Comparison of ENCODE assay signal across 26 cellular contexts in genomic region chr14:97536421-97536820, GRCh38.
DNase-seq lines count a peak whose midpoint lies in the region; ATAC-seq, FAIRE-seq and TF ChIP-seq lines count a peak whose summit lies in the region.
"Had no signal": no experiment of that assay in that cellular context is flagged by ENCODE, and none has a peak within 500 bp of the region (broad histone marks: within the 10 kb centered on the region; RNA-seq: fewer than 3 reads in every experiment).

No MANE protein-coding gene starts in this region.

- H3K4me3 Mint-ChIP-seq in activated naive CD4-positive, alpha-beta T cell treated with anti-CD3 and anti-CD28 coated beads for 36 hours = no peak overlapping the region
- H3K4me3 Mint-ChIP-seq: CD14-positive monocyte; CD4-positive, alpha-beta memory T cell; CD4-positive, CD25-positive, alpha-beta regulatory T cell; CD8-positive, alpha-beta memory T cell had no signal

- H3K4me2 ChIP-seq in H1 (ENCODE audit: insufficient read depth in 1 of 2, low read depth in 2 of 2, low read length in 2 of 2) = no peak overlapping the region
- H3K4me2 ChIP-seq: BLaER1 had no signal

- H3K56ac ChIP-seq in H1 (replicated peaks; ENCODE audit: insufficient read length, low read depth, low read length) = no peak overlapping the region

- H3K79me1 ChIP-seq in H1 (ENCODE audit: low read depth, low read length) = no peaks in the 10 kb centered on the region

- POLR2A ChIA-PET in H1 (lab: Charles Lee; ENCODE audit: partially characterized antibody) = no interaction called here

- intact Hi-C loops in pancreas (cut with DNase I) = no loop called here
- intact Hi-C loops in activated naive CD4-positive, alpha-beta T cell treated with anti-CD3 and anti-CD28 coated beads for 36 hours (cut with micrococcal nuclease) = no loop called here

- TF ChIP-seq CTCF in coronary artery (IDR thresholded peaks at IDR 0.05) = no peak
- no peak for TF ChIP-seq CTCF in H1 (IDR thresholded peaks at IDR 0.05; ENCODE audit: control extremely low read depth in 1 of 3, insufficient read depth in 1 of 3, low read depth in 1 of 3, low read length in 3 of 3)
- TF ChIP-seq CTCF in pancreas (IDR thresholded peaks at IDR 0.05) = no peak

- CTCF ChIA-PET in H1 (lab: Charles Lee; ENCODE audit: partially characterized antibody) = interaction anchor here (0.7 kb wide), 1 partner anchor 70 kb away, joined by 3 read pairs; no protein-coding TSS in a partner anchor
- CTCF ChIA-PET in activated naive CD4-positive, alpha-beta T cell treated with anti-CD3 and anti-CD28 coated beads for 36 hours (lab: Charles Lee) = no interaction called here

- H3K27me3 ChIP-seq in H1 (replicated peaks in 1 of 4; ENCODE audit: control insufficient read depth in 3 of 4, extremely low read depth in 1 of 4, insufficient read depth in 3 of 4, low read length in 3 of 4) (no peaks in the 10 kb centered on the region), pancreas (no peaks in the 10 kb centered on the region)
- H3K27me3 ChIP-seq: BE2C, BLaER1 had no signal

- H3K4me3 ChIP-seq in coronary artery = no peak overlapping the region
- no peak overlapping the region for H3K4me3 ChIP-seq in H1 (ENCODE audit: extremely low read depth in 1 of 4, insufficient read depth in 2 of 4, low read depth in 3 of 4, low read length in 4 of 4)
- H3K4me3 ChIP-seq in pancreas = no peak overlapping the region
- H3K4me3 ChIP-seq: BLaER1, GM12878 had no signal

- TF ChIP-seq RAD21 in H1 (IDR thresholded peaks at IDR 0.05 in 1 of 2, conservative IDR thresholded peaks at IDR 0.05 in 1 of 2; ENCODE audit: low read depth in 2 of 2, low read length in 2 of 2) = no peak

- H2AK5ac ChIP-seq in H1 (ENCODE audit: low read depth, low read length) = no peak overlapping the region

- no peak overlapping the region for H2BK15ac ChIP-seq in H1 (ENCODE audit: low read length)

- H3K79me2 ChIP-seq in H1 (ENCODE audit: control insufficient read depth in 1 of 2, insufficient read depth in 2 of 2, low read length in 2 of 2) = no peaks in the 10 kb centered on the region

- no peaks in the 10 kb centered on the region for H3K9me3 Mint-ChIP-seq in activated naive CD4-positive, alpha-beta T cell treated with anti-CD3 and anti-CD28 coated beads for 36 hours
- H3K9me3 Mint-ChIP-seq: CD8-positive, alpha-beta memory T cell had no signal

- no peak for TF ChIP-seq EP300 in H1 (IDR thresholded peaks at IDR 0.05; ENCODE audit: borderline replicate concordance in 1 of 2, low read depth in 2 of 2, low read length in 2 of 2)

- no peaks in the 10 kb centered on the region for H4K20me1 ChIP-seq in H1 (replicated peaks in 1 of 2; ENCODE audit: control insufficient read depth in 1 of 2, insufficient read depth in 2 of 2, low read length in 2 of 2)
- H4K20me1 ChIP-seq: BLaER1 had no signal

- peak; percentile 29 for DNase-seq in coronary artery (ENCODE audit: low spot score)
- no peak for DNase-seq in H1 (ENCODE audit: low read depth in 1 of 2, low spot score in 2 of 2)
- DNase-seq in putamen (ENCODE audit: low spot score) = peak; percentile 73
- DNase-seq in pancreas = no peak
- DNase-seq in activated naive CD4-positive, alpha-beta T cell treated with anti-CD3 and anti-CD28 coated beads for 36 hours = no peak
- DNase-seq: 8988T; ACHN; BE2C; C1 segment of cervical spinal cord; CD4-positive, alpha-beta memory T cell; CD4-positive, CD25-positive, alpha-beta regulatory T cell; CD8-positive, alpha-beta memory T cell; COR-L47; DMS 273 treated with DMSO at 0.1 percent for 48 hours; DMS153; DMS53; DMS79; DND-41; EL; GDM1 had no signal

- H3K23me2 ChIP-seq in H1 (ENCODE audit: low read depth, low read length) = no peaks in the 10 kb centered on the region

- H3K27ac ChIP-seq in coronary artery (no peak overlapping the region), H1 (ENCODE audit: low read depth, low read length) (no peak overlapping the region), pancreas (no peak overlapping the region)
- H3K27ac ChIP-seq: BLaER1 had no signal

- no peak for FAIRE-seq in H1 (lab: Jason Lieb, UNC)
- FAIRE-seq in pancreas (lab: Jason Lieb, UNC) = no peak
- FAIRE-seq: A204.1, GM12878, GM12892, GM18507 had no signal

- no peak overlapping the region for H2BK5ac ChIP-seq in H1 (ENCODE audit: low read depth, low read length)

- no peak overlapping the region for H3K9ac ChIP-seq in H1 (replicated peaks in 1 of 4; ENCODE audit: extremely low read depth in 1 of 4, low read depth in 3 of 4, low read length in 3 of 4)
- H3K9ac ChIP-seq: BLaER1 had no signal

- H3K4ac ChIP-seq in H1 (replicated peaks; ENCODE audit: insufficient read length, low read depth, low read length) = no peak overlapping the region

- no peak overlapping the region for H3K18ac ChIP-seq in H1 (ENCODE audit: extremely low read depth, low read length)

- no peak overlapping the region for H2BK120ac ChIP-seq in H1 (replicated peaks; ENCODE audit: low read depth, low read length)

- WGBS in H1 (ENCODE audit: extremely low coverage in 1 of 2, insufficient coverage in 1 of 2, insufficient read length in 1 of 2, insufficient replicate concordance in 2 of 2, low coverage in 1 of 2, low lambda C conversion rate in 2 of 2, missing lambda C conversion rate in 1 of 2), 2 experiments = 91% methylated on average over 4 of the region's 4 CpGs; no CpG with 5 or more reads in 1 of the 2 experiments
- 50 to 58% methylated on average over 4 of the region's 4 CpGs for WGBS in pancreas, 2 donors

- H3K9me3 ChIP-seq in H1 (ENCODE audit: insufficient read depth in 2 of 2, low read depth in 1 of 2, low read length in 1 of 2) (no peaks in the 10 kb centered on the region), pancreas (no peaks in the 10 kb centered on the region)
- H3K9me3 ChIP-seq: BE2C, BLaER1 had no signal

- no peak overlapping the region for H3K27ac Mint-ChIP-seq in activated naive CD4-positive, alpha-beta T cell treated with anti-CD3 and anti-CD28 coated beads for 36 hours
- H3K27ac Mint-ChIP-seq: CD14-positive monocyte; CD4-positive, CD25-positive, alpha-beta regulatory T cell; CD8-positive, alpha-beta memory T cell had no signal

- H3K4me1 Mint-ChIP-seq in activated naive CD4-positive, alpha-beta T cell treated with anti-CD3 and anti-CD28 coated beads for 36 hours (ENCODE audit: low read depth) = no peaks in the 10 kb centered on the region

- no peak overlapping the region for H3K14ac ChIP-seq in H1 (ENCODE audit: insufficient read length)

- no peak overlapping the region for H2BK20ac ChIP-seq in H1 (ENCODE audit: low read length)

- H3K4me1 ChIP-seq in H1 (replicated peaks in 1 of 4; ENCODE audit: control insufficient read depth in 3 of 4, insufficient read depth in 4 of 4, low read length in 3 of 4) (no peaks in the 10 kb centered on the region), pancreas (no peaks in the 10 kb centered on the region)
- H3K4me1 ChIP-seq: BE2C, BLaER1 had no signal

- no peak overlapping the region for H2BK12ac ChIP-seq in H1 (ENCODE audit: low read depth, low read length)

- H2AFZ ChIP-seq in H1 (ENCODE audit: low read length) = 0 out of 2 replicates have a peak overlapping the region, but pooled peaks have one; percentile 51

- H3K36me3 Mint-ChIP-seq in activated naive CD4-positive, alpha-beta T cell treated with anti-CD3 and anti-CD28 coated beads for 36 hours (ENCODE audit: low read depth) = no peaks in the 10 kb centered on the region
- H3K36me3 Mint-ChIP-seq: CD4-positive, alpha-beta memory T cell had no signal

- H4K5ac ChIP-seq in H1 (ENCODE audit: insufficient read length, low read depth, low read length) = no peak overlapping the region

- no peaks in the 10 kb centered on the region for H3K27me3 Mint-ChIP-seq in activated naive CD4-positive, alpha-beta T cell treated with anti-CD3 and anti-CD28 coated beads for 36 hours (ENCODE audit: low read depth)
- H3K27me3 Mint-ChIP-seq: CD4-positive, alpha-beta memory T cell had no signal

- H3K36me3 ChIP-seq in H1 (ENCODE audit: control insufficient read depth in 2 of 4, insufficient read depth in 4 of 4, low read length in 3 of 4) (no peaks in the 10 kb centered on the region), pancreas (no peaks in the 10 kb centered on the region)
- H3K36me3 ChIP-seq: BE2C, BLaER1 had no signal

- H4K8ac ChIP-seq in H1 (ENCODE audit: extremely low read depth, insufficient read depth, low read length) = no peak overlapping the region

- TF ChIP-seq POLR2A in H1 (IDR thresholded peaks at IDR 0.05; ENCODE audit: control extremely low read depth in 1 of 2, low read depth in 2 of 2, low read length in 2 of 2) = no peak

- no peak overlapping the region for H4K91ac ChIP-seq in H1 (replicated peaks; ENCODE audit: insufficient read length, low read length)

- no peak overlapping the region for H3K23ac ChIP-seq in H1 (ENCODE audit: insufficient read length)

- no peak for ATAC-seq in pancreas
- ATAC-seq: GM12878 had no signal

TF ChIP-seq in H1, 55 proteins besides CTCF, POLR2A, EP300 and RAD21 (continues in another document):
- no peak for TF ChIP-seq USF2 (IDR thresholded peaks at IDR 0.05; ENCODE audit: low read length)
- no peak for TF ChIP-seq TBP (IDR thresholded peaks at IDR 0.05; ENCODE audit: low read depth, low read length)
- TF ChIP-seq CEBPB (IDR thresholded peaks at IDR 0.05; ENCODE audit: low read depth, low read length) = no peak
- TF ChIP-seq ZNF274 (IDR thresholded peaks at IDR 0.05; ENCODE audit: borderline replicate concordance, extremely low read depth, low read length) = no peak
- TF ChIP-seq ASH2L (IDR thresholded peaks at IDR 0.05; ENCODE audit: low read length) = no peak
- TF ChIP-seq CBX8 (IDR thresholded peaks at IDR 0.05; ENCODE audit: borderline replicate concordance, low read depth, low read length) = no peak

Comparison
In these comparisons a context has a peak if more than half of its experiments do, and no peak if none do; other contexts are left out.
1. DNase-seq: peak in coronary artery (single experiment) and putamen (single experiment); none in H1 (0 of 2), pancreas (0 of 6) and activated naive CD4-positive, alpha-beta T cell treated with anti-CD3 and anti-CD28 coated beads for 36 hours (single experiment).